ENCODE assay signal across 9 cellular contexts in genomic region chr16:56632160-56632847, GRCh38. TPM values are rescaled to one million over a fixed set of nuclear protein-coding genes. Genes with fewer than 3 reads are reported as not detected.
DNase-seq lines count a peak whose midpoint lies in the region; ATAC-seq, FAIRE-seq and TF ChIP-seq lines count a peak whose summit lies in the region.
"Had no signal": no experiment of that assay in that cellular context is flagged by ENCODE, and none has a peak within 500 bp of the region (broad histone marks: within the 10 kb centered on the region; RNA-seq: fewer than 3 reads in every experiment).

TSS of gene MT1M (plus strand) at chr16:56632659. CDS start at chr16:56632732, 73 bp downstream.

- WGBS in HepG2 (ENCODE audit: low lambda C conversion rate) = under 1% methylated on average over 21 of the region's 61 CpGs

- H3K9me3 ChIP-seq in HepG2 (ENCODE audit: low read length) = no peaks in the 10 kb centered on the region
- H3K9me3 ChIP-seq: A549 had no signal

- peaks cover 20% of the 10 kb centered on the region for H3K4me1 Mint-ChIP-seq in chondrocyte (ENCODE audit: low read depth)
- peaks cover 41% of the 10 kb centered on the region for H3K4me1 Mint-ChIP-seq in stimulated activated naive CD8-positive, alpha-beta T cell treated with anti-CD3 and anti-CD28 coated beads, Interleukin-15, amount 100 ng/mL, for 72 hours

- H3K9ac ChIP-seq in HepG2 (ENCODE audit: insufficient read depth, low read depth, low read length) = peak within 1 kb of the TSS; percentile 7; the same call in 1 of the 2 replicates

- H3K36me3 ChIP-seq in HepG2 (replicated peaks in 1 of 2; ENCODE audit: control insufficient read depth in 1 of 2, insufficient read depth in 2 of 2, low read length in 2 of 2) = no peaks in the 10 kb centered on the region

- TF ChIP-seq RAD21 in HepG2 (CRISPR knock-in tag; IDR thresholded peaks at IDR 0.05) = no peak; the same call in 1 of the 2 replicates

- DNase-seq in NCI-H146 (lab: John Stamatoyannopoulos, UW) (peak; percentile 32), NCI-H146 treated with DMSO at 0.1 percent for 48 hours (lab: John Stamatoyannopoulos, UW; ENCODE audit: unreplicated experiment) (no peak), chondrocyte (ENCODE audit: low spot score) (no peak), HepG2 (ENCODE audit: low spot score) (no peak)
- no peak for DNase-seq in stimulated activated naive CD8-positive, alpha-beta T cell treated with anti-CD3 and anti-CD28 coated beads, Interleukin-15, amount 100 ng/mL, for 72 hours

- no peak within 1 kb of the TSS for H3K27ac Mint-ChIP-seq in chondrocyte (ENCODE audit: unreplicated experiment)
- H3K27ac Mint-ChIP-seq in stimulated activated naive CD8-positive, alpha-beta T cell treated with anti-CD3 and anti-CD28 coated beads, Interleukin-15, amount 100 ng/mL, for 72 hours = no peak within 1 kb of the TSS

- ATAC-seq in HepG2 (peak; percentile 72), GM18868 (IDR thresholded peaks at IDR 0.05; ENCODE audit: unreplicated experiment) (no peak), GM21576 (IDR thresholded peaks at IDR 0.05; ENCODE audit: unreplicated experiment) (no peak), GM18502 (IDR thresholded peaks at IDR 0.05; ENCODE audit: poor library complexity, unreplicated experiment) (no peak)
- ATAC-seq in stimulated activated naive CD8-positive, alpha-beta T cell treated with anti-CD3 and anti-CD28 coated beads, Interleukin-15, amount 100 ng/mL, for 72 hours = peak; percentile 53

- intact Hi-C loops in HepG2 (cut with micrococcal nuclease; ENCODE audit: unreplicated experiment) = no loop called here

- TF ChIP-seq CTCF in chondrocyte (IDR thresholded peaks at IDR 0.05) = no peak
- 0 out of 2 replicates have a peak, but pooled peaks have one; percentile 10 for TF ChIP-seq CTCF in HepG2 (CRISPR knock-in tag; IDR thresholded peaks at IDR 0.05)

- peak within 1 kb of the TSS; percentile 77 for H3K4me2 ChIP-seq in HepG2 (ENCODE audit: low read depth, low read length)
- H3K4me2 ChIP-seq: A549 had no signal

- no peaks in the 10 kb centered on the region for H3K79me2 ChIP-seq in HepG2 (ENCODE audit: insufficient read depth, low read length)

- no peak within 1 kb of the TSS for H2AFZ ChIP-seq in HepG2 (ENCODE audit: low read length)

- POLR2A ChIA-PET in HepG2 (lab: Yijun Ruan, JAX) = no interaction called here

- H3K36me3 Mint-ChIP-seq in chondrocyte (ENCODE audit: low read depth) = no peaks in the 10 kb centered on the region

- no peak for TF ChIP-seq POLR2A in HepG2 (IDR thresholded peaks at IDR 0.05; ENCODE audit: insufficient read depth in 1 of 2, low read depth in 2 of 2, low read length in 2 of 2)

- CTCF ChIA-PET in HepG2 (lab: Yijun Ruan, JAX; ENCODE audit: low intra/inter-chr PET ratio, low total read pairs) = no interaction called here

- H3K4me3 Mint-ChIP-seq in chondrocyte (ENCODE audit: unreplicated experiment) = peak within 1 kb of the TSS; percentile 71
- peak within 1 kb of the TSS; percentile 79 to 89 for H3K4me3 Mint-ChIP-seq in stimulated activated naive CD8-positive, alpha-beta T cell treated with anti-CD3 and anti-CD28 coated beads, Interleukin-15, amount 100 ng/mL, for 72 hours

- no peaks in the 10 kb centered on the region for H4K20me1 ChIP-seq in HepG2 (ENCODE audit: insufficient read depth, low read length)

- H3K9me3 Mint-ChIP-seq in chondrocyte (ENCODE audit: low read depth) = no peaks in the 10 kb centered on the region
- H3K9me3 Mint-ChIP-seq in stimulated activated naive CD8-positive, alpha-beta T cell treated with anti-CD3 and anti-CD28 coated beads, Interleukin-15, amount 100 ng/mL, for 72 hours = no peaks in the 10 kb centered on the region

- no peak for FAIRE-seq in HepG2 (lab: Jason Lieb, UNC)
- FAIRE-seq: A549 had no signal

- no TSS peak for BruUV-seq in HepG2 (replicated peaks; lab: Mats Ljungman, UMichigan)

- H3K27me3 ChIP-seq in HepG2 (ENCODE audit: control insufficient read depth in 1 of 2, insufficient read depth in 2 of 2, low read length in 2 of 2) = peaks cover 8 to 83% of the 10 kb centered on the region in 2 experiments; a peak in 4 of 5 replicates

- no peak for TF ChIP-seq EP300 in HepG2 (IDR thresholded peaks at IDR 0.05; ENCODE audit: low read depth in 2 of 2, low read length in 2 of 2)
- TF ChIP-seq EP300 in HepG2 (CRISPR knock-in tag; IDR thresholded peaks at IDR 0.05; ENCODE audit: borderline replicate concordance) = no peak

- H3K4me1 ChIP-seq in HepG2 (ENCODE audit: insufficient read depth, low read length) = peaks cover 24% of the 10 kb centered on the region

- in situ Hi-C loops in HepG2 (cut with HindIII; ENCODE audit: extremely low pct_ligation_motif_present, low pct_unique_long_range_greater_than_20kb) = no loop called here

- H3K27me3 Mint-ChIP-seq in chondrocyte (ENCODE audit: low read depth) = peaks cover 39% of the 10 kb centered on the region
- H3K27me3 Mint-ChIP-seq in stimulated activated naive CD8-positive, alpha-beta T cell treated with anti-CD3 and anti-CD28 coated beads, Interleukin-15, amount 100 ng/mL, for 72 hours = peaks cover 92% of the 10 kb centered on the region

- no peak within 1 kb of the TSS for H3K27ac ChIP-seq in HepG2 (ENCODE audit: extremely low read length, insufficient read depth, low read length)
- H3K27ac ChIP-seq: A549 had no signal

- H3K4me3 ChIP-seq in HepG2 (replicated peaks in 1 of 3; ENCODE audit: insufficient read depth in 1 of 3, low read depth in 2 of 3, low read length in 3 of 3) = peak within 1 kb of the TSS; percentile 41 to 73 (median 54); a peak in 4 of 6 replicates
- H3K4me3 ChIP-seq: A549 had no signal

TF ChIP-seq in HepG2, 621 proteins besides CTCF, POLR2A, EP300 and RAD21 (continues in another document):
- TF ChIP-seq ATAD3A (CRISPR knock-in tag; IDR thresholded peaks at IDR 0.05) (no peak), ADNP (CRISPR knock-in tag; IDR thresholded peaks at IDR 0.05) (no peak), POLR2G (IDR thresholded peaks at IDR 0.05; ENCODE audit: low read depth, low read length) (no peak), PHF20 (CRISPR knock-in tag; IDR thresholded peaks at IDR 0.05) (no peak), ZNF432 (CRISPR knock-in tag; IDR thresholded peaks at IDR 0.05; ENCODE audit: borderline replicate concordance) (no peak), BCL6 (CRISPR knock-in tag; IDR thresholded peaks at IDR 0.05) (no peak), GABPA (IDR thresholded peaks at IDR 0.05; ENCODE audit: low read depth, low read length) (no peak), GABPA (CRISPR knock-in tag; IDR thresholded peaks at IDR 0.05; ENCODE audit: low read depth) (no peak), RXRA (CRISPR knock-in tag; IDR thresholded peaks at IDR 0.05) (0 out of 2 replicates have a peak, but pooled peaks have one; percentile 23), HHEX (CRISPR knock-in tag; IDR thresholded peaks at IDR 0.05) (no peak), ZNF569 (CRISPR knock-in tag; IDR thresholded peaks at IDR 0.05; ENCODE audit: borderline replicate concordance) (no peak), CREM (IDR thresholded peaks at IDR 0.05) (no peak), CREM (CRISPR knock-in tag; IDR thresholded peaks at IDR 0.05) (no peak), NONO (IDR thresholded peaks at IDR 0.05) (no peak), NONO (CRISPR knock-in tag; conservative IDR thresholded peaks at IDR 0.05) (0 out of 2 replicates have a peak, but pooled peaks have one; percentile 20), ZNF777 (CRISPR knock-in tag; IDR thresholded peaks at IDR 0.05) (peak; percentile 2; the same call in 1 of the 2 replicates), ZNF333 (CRISPR knock-in tag; IDR thresholded peaks at IDR 0.05; ENCODE audit: borderline replicate concordance) (no peak)

RNA-seq across cellular contexts. Expression of gene MT1M, which starts in this region (rescaled TPM):
- total RNA-seq in chondrocyte = 0.35 to 0.59 TPM in 2 of 3 replicates, not detected in the other
- 4.6 and 5.5 TPM in 2 replicates for total RNA-seq in HepG2 (2016; rRNA removed; fragmentation: Illumina TruSeq; extraction: Trizol)
- 3.8 and 10.7 TPM in 2 replicates for total RNA-seq in HepG2 (2016; cell fraction: cytosol; rRNA removed; fragmentation: Illumina TruSeq; extraction: Trizol; ENCODE audit: low read depth)
- 4.5 and 5.2 TPM in 2 replicates for total RNA-seq in HepG2 (2016; cell fraction: insoluble cytoplasmic fraction; rRNA removed; fragmentation: Illumina TruSeq; extraction: Trizol)
- 4.8 and 6.1 TPM in 2 replicates for total RNA-seq in HepG2 (2016; cell fraction: membrane; rRNA removed; fragmentation: Illumina TruSeq; extraction: Trizol)
- 1.6 and 1.9 TPM in 2 replicates for total RNA-seq in HepG2 (2016; cell fraction: nucleus; rRNA removed; fragmentation: Illumina TruSeq; extraction: Trizol)
- polyA plus RNA-seq in HepG2 (2011; rRNA removed) = not detected in 2 replicates
- 0.17 TPM in 1 of 2 replicates, not detected in the other for polyA plus RNA-seq in HepG2 (2011; cell fraction: cytosol; rRNA removed)
- polyA plus RNA-seq in HepG2 (2011; cell fraction: nucleus; rRNA removed) = not detected in 2 replicates
- not detected in 2 replicates for polyA plus RNA-seq in HepG2 (2012)
- polyA plus RNA-seq in HepG2 (2016; cell fraction: cytosol; fragmentation: Illumina TruSeq; extraction: Trizol; ENCODE audit: low read depth) = 4.5 and 9.2 TPM in 2 replicates
- polyA plus RNA-seq in HepG2 (2016; cell fraction: insoluble cytoplasmic fraction; fragmentation: Illumina TruSeq; extraction: Trizol; ENCODE audit: low read depth) = 5.1 and 5.3 TPM in 2 replicates
- 4.1 and 7.0 TPM in 2 replicates for polyA plus RNA-seq in HepG2 (2016; cell fraction: membrane; fragmentation: Illumina TruSeq; extraction: Trizol; ENCODE audit: low read depth)
- 2.3 and 3.0 TPM in 2 replicates for polyA plus RNA-seq in HepG2 (2016; cell fraction: nucleus; fragmentation: Illumina TruSeq; extraction: Trizol; ENCODE audit: insufficient read depth, low read depth)
- not detected in 2 replicates for polyA minus RNA-seq in HepG2 (2011; rRNA and poly(A)+ RNA removed; ENCODE audit: low replicate concordance)
- polyA minus RNA-seq in HepG2 (2011; cell fraction: cytosol; rRNA and poly(A)+ RNA removed) = not detected in 2 replicates
- not detected in 2 replicates for polyA minus RNA-seq in HepG2 (2011; cell fraction: nucleus; rRNA and poly(A)+ RNA removed)
- polyA plus RNA-seq: A549 had no signal

Comparison
In these comparisons a context has a peak if more than half of its experiments do, and no peak if none do; other contexts are left out.
1. ATAC-seq: peak in HepG2 (single experiment) and stimulated activated naive CD8-positive, alpha-beta T cell treated with anti-CD3 and anti-CD28 coated beads, Interleukin-15, amount 100 ng/mL, for 72 hours (single experiment); none in GM18868 (single experiment), GM21576 (single experiment) and GM18502 (single experiment).